ENCODE assay signal across 1 cellular context in genomic region chr5:10705736-10706135, GRCh38.
TF ChIP-seq lines count a peak whose summit lies in the region.

No MANE protein-coding gene starts in this region.

TF ChIP-seq in SK-N-SH, 30 proteins besides CTCF, POLR2A, EP300 and RAD21 (continued from another document):
- no peak for TF ChIP-seq REST (IDR thresholded peaks at IDR 0.05; ENCODE audit: low read depth, low read length)
